1 cellular context compared by ENCODE assay signal in genomic region chr1:202638019-202638887, GRCh38.
TF ChIP-seq lines count a peak whose summit lies in the region.

No MANE protein-coding gene starts in this region.

TF ChIP-seq in GM23338, 12 proteins besides CTCF, POLR2A, EP300 and RAD21 (continued from another document):
- TF ChIP-seq POLR2AphosphoS5 (IDR thresholded peaks at IDR 0.05; ENCODE audit: low read depth) (no peak), ZNF462 (CRISPR knock-in tag; IDR thresholded peaks at IDR 0.05) (no peak), JUNB (IDR thresholded peaks at IDR 0.05; ENCODE audit: unreplicated experiment) (no peak), ZNF331 (CRISPR knock-in tag; IDR thresholded peaks at IDR 0.05; ENCODE audit: low read depth) (no peak), ETS1 (IDR thresholded peaks at IDR 0.05) (no peak), NANOG (IDR thresholded peaks at IDR 0.05; ENCODE audit: borderline replicate concordance) (no peak)
TF ChIP-seq in GM23338: peak in this region for 0.
